Comparison of ENCODE assay signal across 9 cellular contexts in the genomic region with DNA sequence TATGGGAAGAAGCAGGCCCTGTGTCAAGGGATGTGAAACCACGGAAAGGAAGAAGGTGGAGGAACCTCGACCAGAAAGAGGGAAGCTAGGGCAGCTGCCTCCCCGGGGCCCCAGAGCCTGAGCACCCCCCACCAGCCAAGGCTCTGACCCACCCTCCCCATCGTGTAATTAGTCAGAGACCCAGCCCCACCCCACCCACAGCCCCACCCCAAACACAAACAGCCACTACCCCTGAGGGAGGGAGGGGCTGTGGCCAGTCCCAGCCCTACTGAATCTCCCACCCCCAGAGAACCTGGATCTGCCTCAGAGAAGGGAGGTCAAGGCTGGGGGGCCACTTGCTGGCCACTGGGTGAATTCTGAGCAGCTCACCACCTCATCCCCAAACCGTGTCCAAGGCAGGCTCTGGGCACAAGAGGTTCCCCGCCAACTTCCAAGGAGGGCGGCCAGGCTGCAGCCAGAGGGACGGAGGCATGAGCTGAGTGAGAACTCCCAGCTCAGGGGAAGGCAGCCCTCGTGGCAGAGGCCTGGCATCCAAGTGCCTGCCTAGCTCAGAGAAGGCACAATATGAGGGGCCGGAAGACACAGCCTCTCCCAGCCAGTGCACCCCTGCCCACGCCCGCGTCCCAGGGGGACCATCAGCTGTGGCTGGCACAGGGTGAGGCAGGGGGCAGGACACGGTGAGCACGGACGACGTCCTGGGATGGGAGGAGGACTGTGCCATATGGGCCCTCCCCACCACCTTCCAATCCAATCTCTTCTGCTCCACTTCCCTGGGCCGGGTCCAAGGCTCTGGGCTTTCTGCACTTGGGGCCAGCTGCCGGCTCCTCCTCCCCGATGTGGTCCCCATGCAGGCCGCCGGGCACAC. TPM values are rescaled to one million over a fixed set of nuclear protein-coding genes. Genes with fewer than 3 reads are reported as not detected.
A peak's percentile ranks its signal among the peaks of the same experiment; 100 is the strongest.
DNase-seq lines count a peak whose midpoint lies in the region; ATAC-seq and TF ChIP-seq lines count a peak whose summit lies in the region.
"Had no signal": no experiment of that assay in that cellular context is flagged by ENCODE, and none has a peak within 500 bp of the region (broad histone marks: within the 10 kb centered on the region; RNA-seq: fewer than 3 reads in every experiment).

No MANE protein-coding gene starts in this region.

- CTCF ChIA-PET in WTC11 (lab: Charles Lee): interaction anchor here (0.5 to 2.4 kb wide), 5 partner anchors 22 to 190 kb away, joined by 3 to 10 read pairs (median 5); partner anchors contain the start of gene HDAC10

- no peak for TF ChIP-seq CTCF in WTC11 (IDR thresholded peaks at IDR 0.05)

- H3K27ac Mint-ChIP-seq in WTC11: peak overlapping the region; percentile 76; the same call in 1 of the 2 replicates
- H3K27ac Mint-ChIP-seq: T-cell had no signal

- peaks cover 30% of the 10 kb centered on the region for H3K4me1 Mint-ChIP-seq in WTC11

- no peaks in the 10 kb centered on the region for H3K36me3 Mint-ChIP-seq in WTC11
- H3K36me3 Mint-ChIP-seq: T-cell had no signal

- peak overlapping the region; percentile 86 for H3K27ac ChIP-seq in substantia nigra (ENCODE audit: low read depth, low read length, poor library complexity, severe bottlenecking)

- no peak overlapping the region for H3K4me3 Mint-ChIP-seq in WTC11

- DNase-seq in HPDE6-E6E7 (ENCODE audit: extremely low spot score): peak; percentile 50
- DNase-seq in WTC11 (ENCODE audit: low spot score): no peak
- peak; percentile 60 for DNase-seq in hepatic stellate cell (ENCODE audit: low spot score)
- DNase-seq in substantia nigra (lab: John Stamatoyannopoulos, UW): peak in 32 of 49 donors; percentile 35 to 95 (median 64)
- DNase-seq in DMS79 treated with DMSO at 0.1 percent for 48 hours (lab: John Stamatoyannopoulos, UW): no peak

- no peaks in the 10 kb centered on the region for H3K9me3 Mint-ChIP-seq in WTC11
- H3K9me3 Mint-ChIP-seq: T-cell had no signal

- POLR2A ChIA-PET in WTC11 (lab: Charles Lee): interaction anchor here (1.9 kb wide), 1 partner anchor 11 kb away, joined by 6 read pairs; no protein-coding TSS in a partner anchor

- ATAC-seq in WTC11 (no peak), HG03108 (IDR thresholded peaks at IDR 0.05; ENCODE audit: unreplicated experiment) (no peak), GM21381 (IDR thresholded peaks at IDR 0.05; ENCODE audit: unreplicated experiment) (no peak), HG03159 (IDR thresholded peaks at IDR 0.05; ENCODE audit: unreplicated experiment) (no peak)
- ATAC-seq: T-cell had no signal

- peaks cover 6% of the 10 kb centered on the region; the same call in 1 of the 2 replicates for H3K27me3 Mint-ChIP-seq in WTC11 (ENCODE audit: low read depth)

TF ChIP-seq in WTC11, 78 proteins besides CTCF, POLR2A, EP300 and RAD21 (continues in another document):
- TF ChIP-seq, protein P1, sequence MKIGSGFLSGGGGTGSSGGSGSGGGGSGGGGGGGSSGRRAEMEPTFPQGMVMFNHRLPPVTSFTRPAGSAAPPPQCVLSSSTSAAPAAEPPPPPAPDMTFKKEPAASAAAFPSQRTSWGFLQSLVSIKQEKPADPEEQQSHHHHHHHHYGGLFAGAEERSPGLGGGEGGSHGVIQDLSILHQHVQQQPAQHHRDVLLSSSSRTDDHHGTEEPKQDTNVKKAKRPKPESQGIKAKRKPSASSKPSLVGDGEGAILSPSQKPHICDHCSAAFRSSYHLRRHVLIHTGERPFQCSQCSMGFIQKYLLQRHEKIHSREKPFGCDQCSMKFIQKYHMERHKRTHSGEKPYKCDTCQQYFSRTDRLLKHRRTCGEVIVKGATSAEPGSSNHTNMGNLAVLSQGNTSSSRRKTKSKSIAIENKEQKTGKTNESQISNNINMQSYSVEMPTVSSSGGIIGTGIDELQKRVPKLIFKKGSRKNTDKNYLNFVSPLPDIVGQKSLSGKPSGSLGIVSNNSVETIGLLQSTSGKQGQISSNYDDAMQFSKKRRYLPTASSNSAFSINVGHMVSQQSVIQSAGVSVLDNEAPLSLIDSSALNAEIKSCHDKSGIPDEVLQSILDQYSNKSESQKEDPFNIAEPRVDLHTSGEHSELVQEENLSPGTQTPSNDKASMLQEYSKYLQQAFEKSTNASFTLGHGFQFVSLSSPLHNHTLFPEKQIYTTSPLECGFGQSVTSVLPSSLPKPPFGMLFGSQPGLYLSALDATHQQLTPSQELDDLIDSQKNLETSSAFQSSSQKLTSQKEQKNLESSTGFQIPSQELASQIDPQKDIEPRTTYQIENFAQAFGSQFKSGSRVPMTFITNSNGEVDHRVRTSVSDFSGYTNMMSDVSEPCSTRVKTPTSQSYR (CRISPR knock-in tag; IDR thresholded peaks at IDR 0.05): no peak
- no peak for TF ChIP-seq NFE2L1 (CRISPR knock-in tag; IDR thresholded peaks at IDR 0.05)
- no peak for TF ChIP-seq JAZF1 (CRISPR knock-in tag; IDR thresholded peaks at IDR 0.05)
- TF ChIP-seq, protein P2, sequence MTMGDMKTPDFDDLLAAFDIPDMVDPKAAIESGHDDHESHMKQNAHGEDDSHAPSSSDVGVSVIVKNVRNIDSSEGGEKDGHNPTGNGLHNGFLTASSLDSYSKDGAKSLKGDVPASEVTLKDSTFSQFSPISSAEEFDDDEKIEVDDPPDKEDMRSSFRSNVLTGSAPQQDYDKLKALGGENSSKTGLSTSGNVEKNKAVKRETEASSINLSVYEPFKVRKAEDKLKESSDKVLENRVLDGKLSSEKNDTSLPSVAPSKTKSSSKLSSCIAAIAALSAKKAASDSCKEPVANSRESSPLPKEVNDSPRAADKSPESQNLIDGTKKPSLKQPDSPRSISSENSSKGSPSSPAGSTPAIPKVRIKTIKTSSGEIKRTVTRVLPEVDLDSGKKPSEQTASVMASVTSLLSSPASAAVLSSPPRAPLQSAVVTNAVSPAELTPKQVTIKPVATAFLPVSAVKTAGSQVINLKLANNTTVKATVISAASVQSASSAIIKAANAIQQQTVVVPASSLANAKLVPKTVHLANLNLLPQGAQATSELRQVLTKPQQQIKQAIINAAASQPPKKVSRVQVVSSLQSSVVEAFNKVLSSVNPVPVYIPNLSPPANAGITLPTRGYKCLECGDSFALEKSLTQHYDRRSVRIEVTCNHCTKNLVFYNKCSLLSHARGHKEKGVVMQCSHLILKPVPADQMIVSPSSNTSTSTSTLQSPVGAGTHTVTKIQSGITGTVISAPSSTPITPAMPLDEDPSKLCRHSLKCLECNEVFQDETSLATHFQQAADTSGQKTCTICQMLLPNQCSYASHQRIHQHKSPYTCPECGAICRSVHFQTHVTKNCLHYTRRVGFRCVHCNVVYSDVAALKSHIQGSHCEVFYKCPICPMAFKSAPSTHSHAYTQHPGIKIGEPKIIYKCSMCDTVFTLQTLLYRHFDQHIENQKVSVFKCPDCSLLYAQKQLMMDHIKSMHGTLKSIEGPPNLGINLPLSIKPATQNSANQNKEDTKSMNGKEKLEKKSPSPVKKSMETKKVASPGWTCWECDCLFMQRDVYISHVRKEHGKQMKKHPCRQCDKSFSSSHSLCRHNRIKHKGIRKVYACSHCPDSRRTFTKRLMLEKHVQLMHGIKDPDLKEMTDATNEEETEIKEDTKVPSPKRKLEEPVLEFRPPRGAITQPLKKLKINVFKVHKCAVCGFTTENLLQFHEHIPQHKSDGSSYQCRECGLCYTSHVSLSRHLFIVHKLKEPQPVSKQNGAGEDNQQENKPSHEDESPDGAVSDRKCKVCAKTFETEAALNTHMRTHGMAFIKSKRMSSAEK (CRISPR knock-in tag; IDR thresholded peaks at IDR 0.05; ENCODE audit: borderline replicate concordance): no peak
- TF ChIP-seq ZNF671 (CRISPR knock-in tag; IDR thresholded peaks at IDR 0.05): no peak
- TF ChIP-seq, protein P3, sequence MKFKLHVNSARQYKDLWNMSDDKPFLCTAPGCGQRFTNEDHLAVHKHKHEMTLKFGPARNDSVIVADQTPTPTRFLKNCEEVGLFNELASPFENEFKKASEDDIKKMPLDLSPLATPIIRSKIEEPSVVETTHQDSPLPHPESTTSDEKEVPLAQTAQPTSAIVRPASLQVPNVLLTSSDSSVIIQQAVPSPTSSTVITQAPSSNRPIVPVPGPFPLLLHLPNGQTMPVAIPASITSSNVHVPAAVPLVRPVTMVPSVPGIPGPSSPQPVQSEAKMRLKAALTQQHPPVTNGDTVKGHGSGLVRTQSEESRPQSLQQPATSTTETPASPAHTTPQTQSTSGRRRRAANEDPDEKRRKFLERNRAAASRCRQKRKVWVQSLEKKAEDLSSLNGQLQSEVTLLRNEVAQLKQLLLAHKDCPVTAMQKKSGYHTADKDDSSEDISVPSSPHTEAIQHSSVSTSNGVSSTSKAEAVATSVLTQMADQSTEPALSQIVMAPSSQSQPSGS (CRISPR knock-in tag; IDR thresholded peaks at IDR 0.05; ENCODE audit: borderline replicate concordance, low read depth): no peak
- no peak for TF ChIP-seq NR2C2 (CRISPR knock-in tag; IDR thresholded peaks at IDR 0.05)
- no peak for TF ChIP-seq FOXP4 (CRISPR knock-in tag; IDR thresholded peaks at IDR 0.05)
- TF ChIP-seq MAX (CRISPR knock-in tag; IDR thresholded peaks at IDR 0.05): no peak
- TF ChIP-seq FOXJ3 (CRISPR knock-in tag; IDR thresholded peaks at IDR 0.05; ENCODE audit: borderline replicate concordance): no peak
- TF ChIP-seq ZNF263 (CRISPR knock-in tag; IDR thresholded peaks at IDR 0.05; ENCODE audit: low read depth): no peak

RNA-seq across cellular contexts. Expression of gene PLXNB2, which starts 2.7 kb away (rescaled TPM):
- total RNA-seq in WTC11 (2021): 110 to 113 TPM (median 111 TPM) in 3 replicates

RNA-seq across cellular contexts. Expression of gene DENND6B, which starts 22.1 kb away (rescaled TPM):
- total RNA-seq in WTC11 (2021): 2.3 to 2.7 TPM (median 2.5 TPM) in 3 replicates

RNA-seq across cellular contexts. Expression of gene MAPK11, which starts 34.6 kb away (rescaled TPM):
- 1.4 to 2.3 TPM (median 1.9 TPM) in 3 replicates for total RNA-seq in WTC11 (2021)

RNA-seq across cellular contexts. Expression of gene PPP6R2, which starts 38.4 kb away (rescaled TPM):
- 41.5 to 47.8 TPM (median 46.7 TPM) in 3 replicates for total RNA-seq in WTC11 (2021)

RNA-seq across cellular contexts. Expression of gene MAPK12, which starts 43.3 kb away (rescaled TPM):
- 26.9 to 31.0 TPM (median 28.8 TPM) in 3 replicates for total RNA-seq in WTC11 (2021)

Comparison
In these comparisons a context has a peak if more than half of its experiments do, and no peak if none do; other contexts are left out.
1. DNase-seq: peak in HPDE6-E6E7 (single experiment), hepatic stellate cell (single experiment) and substantia nigra (32 of 49); none in WTC11 (single experiment) and DMS79 treated with DMSO at 0.1 percent for 48 hours (single experiment).